33 cellular contexts compared by ENCODE assay signal in the genomic region with DNA sequence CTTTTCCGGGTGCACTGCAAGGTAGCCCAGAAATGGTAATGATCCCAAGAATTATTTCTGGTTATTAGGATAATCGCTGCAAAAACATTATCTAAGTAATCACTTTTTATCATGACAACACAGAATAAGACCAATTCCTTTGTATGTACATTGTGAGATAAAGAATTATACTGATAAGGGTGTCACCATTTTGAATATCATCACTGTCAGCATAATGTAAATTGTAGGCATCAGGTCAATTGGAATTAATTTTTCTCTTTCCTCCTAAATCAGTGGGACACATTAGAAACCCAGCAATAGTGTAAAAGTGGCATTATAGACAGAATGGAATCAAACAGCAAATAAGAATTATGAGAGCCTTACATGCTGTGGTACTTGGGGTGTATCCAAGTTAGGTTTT.
"Had no signal": no experiment of that assay in that cellular context is flagged by ENCODE, and none has a peak within 500 bp of the region (broad histone marks: within the 10 kb centered on the region; RNA-seq: fewer than 3 reads in every experiment).

No MANE protein-coding gene starts in this region.

- ATAC-seq: activated naive CD4-positive, alpha-beta T cell treated with anti-CD3 and anti-CD28 coated beads, Interleukin-2, amount 50 U/mL, for 72 hours; activated naive CD8-positive, alpha-beta T cell treated with anti-CD3 and anti-CD28 coated beads, Interleukin-2, amount 50 U/mL, for 24 hours; activated T-cell treated with anti-CD3 and anti-CD28 coated beads, Interleukin-2, amount 50 U/mL, for 4 hours; activated T-cell treated with anti-CD3 and anti-CD28 coated beads, Interleukin-2, amount 50 U/mL, for 72 hours; activated T-helper 17 cell treated with anti-CD3 and anti-CD28 coated beads, Interleukin-2, amount 50 U/mL, for 72 hours; body of pancreas had no signal

- H3K27me3 ChIP-seq: adrenal gland, ascending aorta, body of pancreas, brain microvascular endothelial cell, breast epithelium, cardiac muscle cell had no signal

- H3K9me3 ChIP-seq: adrenal gland, ascending aorta, body of pancreas, breast epithelium had no signal

- DNase-seq: activated effector memory CD4-positive, alpha-beta T cell treated with anti-CD3 and anti-CD28 coated beads, Interleukin-2, amount 50 U/mL, for 16 hours; activated effector memory CD4-positive, alpha-beta T cell treated with Interleukin-2 at 50 U/mL for 16 hours; activated gamma-delta T cell; activated gamma-delta T cell treated with Interleukin-2 at 50 U/mL for 16 hours; activated naive CD4-positive, alpha-beta T cell; activated naive CD4-positive, alpha-beta T cell treated with anti-CD3 and anti-CD28 coated beads for 36 hours; activated naive CD4-positive, alpha-beta T cell treated with anti-CD3 and anti-CD28 coated beads, Interleukin-2, amount 10 ng/mL, durations not matched to agents 7 days and 5 days; activated naive CD4-positive, alpha-beta T cell treated with anti-CD3 and anti-CD28 coated beads, Interleukin-2, amount 50 U/mL, for 16 hours; activated naive CD4-positive, alpha-beta T cell treated with Interleukin-2 at 50 U/mL for 16 hours; activated naive CD8-positive, alpha-beta T cell treated with anti-CD3 and anti-CD28 coated beads for 36 hours; activated naive CD8-positive, alpha-beta T cell treated with anti-CD3 and anti-CD28 coated beads, Interleukin-2, amount 10 ng/mL, durations not matched to agents 7 days and 5 days; activated naive CD8-positive, alpha-beta T cell treated with anti-CD3 and anti-CD28 coated beads, Interleukin-2, amount 50 U/mL, for 24 hours; activated T-cell treated with anti-CD3 and anti-CD28 coated beads, Interleukin-2, amount 50 U/mL, for 24 hours; activated T-cell treated with anti-CD3 and anti-CD28 coated beads, Interleukin-2, amount 50 U/mL, for 4 hours; activated T-cell treated with anti-CD3 and anti-CD28 coated beads, Interleukin-2, amount 50 U/mL, for 48 hours; activated T-cell treated with anti-CD3 and anti-CD28 coated beads, Interleukin-2, amount 50 U/mL, for 72 hours; adrenal gland; amniotic stem cell; amygdala; anterior cingulate cortex; aorta; body of pancreas; brain microvascular endothelial cell; caudate nucleus; central memory CD4-positive, alpha-beta T cell; cerebellar nuclear complex had no signal

- H3K4me1 ChIP-seq: body of pancreas, breast epithelium had no signal

- H3K27ac ChIP-seq: adrenal gland, ascending aorta, body of pancreas, brain microvascular endothelial cell, breast epithelium, cardiac muscle cell had no signal

- H3K4me3 ChIP-seq: adrenal gland, ascending aorta, body of pancreas, breast epithelium, cardiac muscle cell had no signal

- H3K36me3 ChIP-seq: adrenal gland, brain microvascular endothelial cell, breast epithelium had no signal

- FAIRE-seq: astrocyte, bronchial epithelial cell had no signal
